ENCODE assay signal across 13 cellular contexts in the genomic region with DNA sequence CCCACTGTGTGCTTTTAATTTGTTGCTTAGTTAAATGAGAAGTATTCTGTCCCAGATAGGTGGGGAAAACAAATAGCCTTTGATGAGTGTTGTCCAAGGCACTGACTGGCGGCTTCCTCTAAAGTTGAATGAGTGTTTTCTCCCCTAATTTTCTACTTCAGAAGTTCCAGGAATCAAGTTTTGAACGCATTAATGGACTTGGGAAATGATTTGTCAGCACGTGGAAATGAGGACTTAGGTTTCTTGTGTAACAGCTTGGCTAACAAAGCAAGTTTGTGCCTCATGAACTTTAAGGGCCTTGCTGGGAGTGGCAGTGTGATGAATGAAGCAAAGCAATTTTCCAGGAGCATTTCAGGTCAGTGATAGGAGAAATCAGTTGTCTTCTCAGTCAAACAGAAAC. TPM values are rescaled to one million over a fixed set of nuclear protein-coding genes. Genes with fewer than 3 reads are reported as not detected.
A peak's percentile ranks its signal among the peaks of the same experiment; 100 is the strongest.
DNase-seq lines count a peak whose midpoint lies in the region; ATAC-seq and TF ChIP-seq lines count a peak whose summit lies in the region.
"Had no signal": no experiment of that assay in that cellular context is flagged by ENCODE, and none has a peak within 500 bp of the region (broad histone marks: within the 10 kb centered on the region; RNA-seq: fewer than 3 reads in every experiment).

No MANE protein-coding gene starts in this region.

- H3K36me3 ChIP-seq in left ventricle myocardium inferior, result peaks cover 3% of the 10 kb centered on the region
- H3K36me3 ChIP-seq in mucosa of descending colon (ENCODE audit: low read depth), result no peaks in the 10 kb centered on the region
- H3K36me3 ChIP-seq in upper lobe of right lung, result no peaks in the 10 kb centered on the region

- no peak for DNase-seq in Right ventricle myocardium inferior (ENCODE audit: missing footprints)
- DNase-seq in left ventricle myocardium inferior, result no peak
- DNase-seq in fibroblast of the aortic adventitia (ENCODE audit: low read depth), result peak; percentile 40
- DNase-seq in mucosa of descending colon, result peak in 1 of 3 donors; percentile 40
- DNase-seq in upper lobe of right lung, result no peak
- no peak for DNase-seq in AML-193 (lab: John Stamatoyannopoulos, UW)
- no peak for DNase-seq in mucosa of gallbladder (ENCODE audit: low spot score)
- no peak for DNase-seq in KG1 (lab: John Stamatoyannopoulos, UW)
- DNase-seq: activated CD4-positive, alpha-beta T cell treated with anti-CD3 and anti-CD28 coated beads, Interleukin-2, amount 50 U/mL, for 4 hours; activated T-cell treated with anti-CD3 and anti-CD28 coated beads, Interleukin-2, amount 50 U/mL, for 48 hours; GDM1; stimulated activated CD4-positive, alpha-beta T cell treated with anti-CD3 and anti-CD28 coated beads, Interleukin-2, amount 100 ng/mL, for 24 hours; trophoblast cell had no signal

- ATAC-seq in Right ventricle myocardium inferior (peak; percentile 57), mucosa of descending colon (peak; percentile 70), upper lobe of right lung (peak; percentile 62)

- TF ChIP-seq CTCF in left ventricle myocardium inferior (IDR thresholded peaks at IDR 0.05; ENCODE audit: borderline replicate concordance) (no peak), fibroblast of the aortic adventitia (IDR thresholded peaks at IDR 0.05; ENCODE audit: insufficient read depth, low read length) (no peak), mucosa of descending colon (IDR thresholded peaks at IDR 0.05) (no peak), upper lobe of right lung (IDR thresholded peaks at IDR 0.05) (no peak)

- no peak overlapping the region for H3K4me3 ChIP-seq in left ventricle myocardium inferior
- no peak overlapping the region for H3K4me3 ChIP-seq in fibroblast of the aortic adventitia (ENCODE audit: low read depth, low read length)
- H3K4me3 ChIP-seq in mucosa of descending colon, result no peak overlapping the region
- H3K4me3 ChIP-seq in upper lobe of right lung, result no peak overlapping the region

- no peak overlapping the region for H3K27ac ChIP-seq in left ventricle myocardium inferior (replicated peaks)
- H3K27ac ChIP-seq in upper lobe of right lung, result peak overlapping the region; percentile 15

- H3K27me3 ChIP-seq in left ventricle myocardium inferior (ENCODE audit: low read depth) (no peaks in the 10 kb centered on the region), upper lobe of right lung (no peaks in the 10 kb centered on the region)

- intact Hi-C loops in Right ventricle myocardium inferior (cut with DNase I) (no loop called here), left ventricle myocardium inferior (cut with micrococcal nuclease) (no loop called here), mucosa of descending colon (cut with DNase I, micrococcal nuclease) (no loop called here), upper lobe of right lung (cut with DNase I) (no loop called here)

- H3K4me1 ChIP-seq in left ventricle myocardium inferior, result peaks cover 31% of the 10 kb centered on the region
- peaks cover 20% of the 10 kb centered on the region for H3K4me1 ChIP-seq in mucosa of descending colon (ENCODE audit: low read depth)
- peaks cover 22% of the 10 kb centered on the region for H3K4me1 ChIP-seq in upper lobe of right lung

- H3K9me3 ChIP-seq in left ventricle myocardium inferior (replicated peaks) (no peaks in the 10 kb centered on the region), mucosa of descending colon (no peaks in the 10 kb centered on the region), upper lobe of right lung (no peaks in the 10 kb centered on the region)

RNA-seq across cellular contexts. Expression of gene LIN52, which starts 56.9 kb away (rescaled TPM):
- total RNA-seq in Right ventricle myocardium inferior (6.7 TPM), left ventricle myocardium inferior (8.0 TPM), fibroblast of the aortic adventitia (ENCODE audit: low replicate concordance) (9.2 and 10.0 TPM in 2 replicates), mucosa of descending colon (1 to 10 TPM; 4.1 to 9.0 (median 7.4) TPM), upper lobe of right lung (8.7 TPM), mucosa of gallbladder (9.5 TPM)

RNA-seq across cellular contexts. Expression of gene ALDH6A1, which starts 57.5 kb away (rescaled TPM):
- total RNA-seq in Right ventricle myocardium inferior (47.2 TPM), left ventricle myocardium inferior (69.6 TPM), fibroblast of the aortic adventitia (ENCODE audit: low replicate concordance) (23.4 and 27.0 TPM in 2 replicates), mucosa of descending colon (10 to 100 TPM; 26.7 to 42.1 (median 32.6) TPM), upper lobe of right lung (49.1 TPM), mucosa of gallbladder (66.1 TPM)
